1 cellular context compared by ENCODE assay signal in genomic region chr3:15629860-15630597, GRCh38.
TF ChIP-seq lines count a peak whose summit lies in the region.

No MANE protein-coding gene starts in this region.

TF ChIP-seq in GM12878, 131 proteins besides CTCF, POLR2A, EP300 and RAD21 (continued from another document):
- TF ChIP-seq CUX1 (IDR thresholded peaks at IDR 0.05; ENCODE audit: insufficient replicate concordance, low read depth, low read length) (no peak), IRF3 (IDR thresholded peaks at IDR 0.05) (no peak), BHLHE40 (IDR thresholded peaks at IDR 0.05; ENCODE audit: borderline replicate concordance in 1 of 2, low read depth in 2 of 2, low read length in 1 of 2) (peak; percentile 72 to 76; a peak in 3 of 4 replicates), NR2F1 (conservative IDR thresholded peaks at IDR 0.05) (peak; percentile 15; the same call in 1 of the 2 replicates), ZNF592 (IDR thresholded peaks at IDR 0.05) (0 out of 2 replicates have a peak, but pooled peaks have one; percentile 24), EED (IDR thresholded peaks at IDR 0.05; ENCODE audit: low read depth) (0 out of 2 replicates have a peak, but pooled peaks have one; percentile 17), MEF2B (IDR thresholded peaks at IDR 0.05; ENCODE audit: partially characterized antibody, poor library complexity, severe bottlenecking) (peak; percentile 43), RELB (IDR thresholded peaks at IDR 0.05; ENCODE audit: low read depth) (no peak; the same call in 1 of the 2 replicates), PAX8 (IDR thresholded peaks at IDR 0.05) (no peak), POLR2AphosphoS2 (IDR thresholded peaks at IDR 0.05; ENCODE audit: low read depth, low read length) (no peak), MAX (IDR thresholded peaks at IDR 0.05; ENCODE audit: low read depth, low read length) (peak; percentile 32; the same call in 1 of the 2 replicates)
